In the genomic region with DNA sequence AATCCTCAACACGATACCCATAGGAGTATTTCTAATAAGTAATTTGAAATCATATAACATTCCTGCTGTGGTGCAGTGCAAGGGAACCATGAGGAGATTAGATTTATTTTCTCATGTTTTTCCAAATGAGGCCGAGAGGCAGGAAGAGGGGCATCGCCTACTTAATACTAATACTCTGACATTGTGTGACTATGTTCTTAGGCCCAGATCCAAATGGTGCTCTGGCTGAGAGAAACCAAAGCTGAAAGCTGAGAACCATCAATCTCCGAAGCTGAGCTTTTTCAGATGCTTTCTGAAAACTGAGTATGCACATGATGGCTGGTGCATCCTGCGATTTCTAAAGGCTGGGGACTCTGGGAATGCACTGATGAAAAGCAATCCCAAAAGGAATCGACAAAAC, we compare ENCODE assay signal across 19 cellular contexts.
DNase-seq lines count a peak whose midpoint lies in the region; ATAC-seq and TF ChIP-seq lines count a peak whose summit lies in the region.
"Had no signal": no experiment of that assay in that cellular context is flagged by ENCODE, and none has a peak within 500 bp of the region (broad histone marks: within the 10 kb centered on the region; RNA-seq: fewer than 3 reads in every experiment).

No MANE protein-coding gene starts in this region.

- H3K4me3 ChIP-seq in esophagus muscularis mucosa = no peak overlapping the region
- H3K4me3 ChIP-seq in hepatocyte = no peak overlapping the region
- no peak overlapping the region for H3K4me3 ChIP-seq in subcutaneous abdominal adipose tissue (ENCODE audit: low read depth in 1 of 5, low read length in 5 of 5)

- intact Hi-C loops in esophagus muscularis mucosa (cut with DNase I) = loop anchor here (5.0 to 10.0 kb wide), 3 partner anchors 60 to 238 kb away; no protein-coding TSS in a partner anchor

- TF ChIP-seq EP300 in esophagus muscularis mucosa (IDR thresholded peaks at IDR 0.05) = no peak

- no peaks in the 10 kb centered on the region for H3K36me3 ChIP-seq in esophagus muscularis mucosa
- no peaks in the 10 kb centered on the region for H3K36me3 ChIP-seq in hepatocyte (replicated peaks; ENCODE audit: insufficient read depth, low read depth)
- H3K36me3 ChIP-seq in subcutaneous abdominal adipose tissue (ENCODE audit: control insufficient read depth in 5 of 5, insufficient read depth in 5 of 5, low read length in 5 of 5) = no peaks in the 10 kb centered on the region
- H3K36me3 ChIP-seq: WERI-Rb-1 had no signal

- H3K79me2 ChIP-seq in hepatocyte = no peaks in the 10 kb centered on the region

- H3K9ac ChIP-seq in subcutaneous abdominal adipose tissue (ENCODE audit: low read length in 5 of 5) = no peak overlapping the region

- no peaks in the 10 kb centered on the region for H3K9me2 ChIP-seq in hepatocyte (replicated peaks; ENCODE audit: insufficient read depth)

- H3K4me2 ChIP-seq in hepatocyte = peak overlapping the region; percentile 4

- H2AFZ ChIP-seq in hepatocyte = no peak overlapping the region

- no peak for ATAC-seq in HG02642 (IDR thresholded peaks at IDR 0.05; ENCODE audit: poor library complexity, unreplicated experiment)
- ATAC-seq: naive thymus-derived CD4-positive, alpha-beta T cell had no signal

- H3K27me3 ChIP-seq in esophagus muscularis mucosa (no peaks in the 10 kb centered on the region), hepatocyte (no peaks in the 10 kb centered on the region), subcutaneous abdominal adipose tissue (ENCODE audit: control insufficient read depth in 5 of 5, insufficient read depth in 4 of 5, low read length in 5 of 5) (peaks cover 0 to 3% (median 0%) of the 10 kb centered on the region in 5 donors)

- TF ChIP-seq POLR2A in esophagus muscularis mucosa (IDR thresholded peaks at IDR 0.05; ENCODE audit: low read depth) = no peak

- H3K9me3 ChIP-seq in esophagus muscularis mucosa (no peaks in the 10 kb centered on the region), hepatocyte (ENCODE audit: low read depth) (no peaks in the 10 kb centered on the region), subcutaneous abdominal adipose tissue (ENCODE audit: control insufficient read depth in 5 of 5, low read length in 5 of 5) (no peaks in the 10 kb centered on the region)
- H3K9me3 ChIP-seq: Caco-2 had no signal

- WGBS in esophagus muscularis mucosa = 39% methylated on average over 6 of the region's 6 CpGs
- 65% methylated on average over 6 of the region's 6 CpGs for WGBS in hepatocyte (ENCODE audit: low lambda C conversion rate, missing lambda C conversion rate)

- peaks cover 26 to 67% (median 61%) of the 10 kb centered on the region in 4 donors for H3K4me1 ChIP-seq in esophagus muscularis mucosa
- peaks cover 8% of the 10 kb centered on the region for H3K4me1 ChIP-seq in hepatocyte (ENCODE audit: insufficient read depth)
- H3K4me1 ChIP-seq in subcutaneous abdominal adipose tissue (ENCODE audit: control insufficient read depth in 5 of 5, insufficient read depth in 5 of 5, low read length in 5 of 5) = peaks cover 0 to 27% (median 20%) of the 10 kb centered on the region in 5 donors
- H3K4me1 ChIP-seq: Caco-2 had no signal

- H3K27ac ChIP-seq in esophagus muscularis mucosa (replicated peaks in 1 of 4) (peak overlapping the region; percentile 59 to 73 (median 70)), hepatocyte (peak overlapping the region; percentile 51), subcutaneous abdominal adipose tissue (ENCODE audit: low read depth, low read length) (peak overlapping the region; percentile 15)
- H3K27ac ChIP-seq: WERI-Rb-1 had no signal

- no peak for TF ChIP-seq CTCF in esophagus muscularis mucosa (IDR thresholded peaks at IDR 0.05)
- no peak for TF ChIP-seq CTCF in hepatocyte (IDR thresholded peaks at IDR 0.05; ENCODE audit: poor library complexity)

- DNase-seq in NCI-H446 treated with DMSO at 0.1 percent for 48 hours (lab: John Stamatoyannopoulos, UW) (peak; percentile 1), esophagus muscularis mucosa (ENCODE audit: extremely low spot score) (no peak), hepatocyte (ENCODE audit: low spot score) (no peak), activated T-cell treated with anti-CD3 and anti-CD28 coated beads for 4 hours (no peak), amniotic stem cell (lab: John Stamatoyannopoulos, UW) (no peak)
- DNase-seq: activated CD4-positive, alpha-beta T cell treated with anti-CD3 and anti-CD28 coated beads, Interleukin-2, amount 50 U/mL, for 4 hours; AML-193; amygdala; Caco-2; effector CD4-positive, alpha-beta T cell; kidney; naive thymus-derived CD4-positive, alpha-beta T cell; NCI-H1092 treated with DMSO at 0.1 percent for 48 hours; NCI-H2171; SHP77 treated with DMSO at 0.1 percent for 48 hours; stimulated activated CD8-positive, alpha-beta memory T cell treated with anti-CD3 and anti-CD28 coated beads, Interleukin-4, amount 100 ng/mL, for 48 hours had no signal

- no peaks in the 10 kb centered on the region for H4K20me1 ChIP-seq in hepatocyte (ENCODE audit: insufficient read depth, poor library complexity, severe bottlenecking)

Comparison
In these comparisons a context has a peak if more than half of its experiments do, and no peak if none do; other contexts are left out.
1. H3K27ac ChIP-seq: peak in every context shown above with its lines; median percentile 70 in esophagus muscularis mucosa; 51 in hepatocyte; 15 in subcutaneous abdominal adipose tissue.